26 cellular contexts compared by ENCODE assay signal in the genomic region with DNA sequence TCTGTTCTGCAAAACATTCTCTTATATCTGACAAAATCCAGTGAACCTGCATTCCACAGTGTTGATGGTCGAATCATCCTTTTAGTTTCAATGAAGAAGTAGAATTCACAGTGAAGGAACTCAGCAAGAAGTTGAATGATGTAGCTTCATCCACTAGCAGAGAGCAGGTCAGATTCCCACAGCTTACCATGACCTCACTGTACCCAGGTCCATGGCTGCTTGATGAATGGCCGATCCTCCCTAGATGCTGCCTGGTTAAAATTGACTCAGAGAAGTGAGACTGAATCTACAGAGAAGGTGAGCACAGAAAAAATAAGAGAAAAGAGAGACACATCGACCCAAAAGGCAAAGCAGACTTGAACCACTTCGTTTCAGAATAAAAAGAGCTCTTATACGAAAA.
DNase-seq lines count a peak whose midpoint lies in the region; FAIRE-seq and TF ChIP-seq lines count a peak whose summit lies in the region.
"Had no signal": no experiment of that assay in that cellular context is flagged by ENCODE, and none has a peak within 500 bp of the region (broad histone marks: within the 10 kb centered on the region; RNA-seq: fewer than 3 reads in every experiment).

No MANE protein-coding gene starts in this region.

- no peaks in the 10 kb centered on the region for H3K36me3 ChIP-seq in prostate gland
- H3K36me3 ChIP-seq: BE2C, MG63 had no signal

- intact Hi-C loops in prostate gland (cut with DNase I), result no loop called here

- no peak for TF ChIP-seq CTCF in progenitor cell of endocrine pancreas (IDR thresholded peaks at IDR 0.05; ENCODE audit: unreplicated experiment)
- no peak for TF ChIP-seq CTCF in prostate gland (IDR thresholded peaks at IDR 0.05)

- no peak overlapping the region for H3K4me3 Mint-ChIP-seq in progenitor cell of endocrine pancreas (ENCODE audit: low read depth)
- H3K4me3 Mint-ChIP-seq: CD14-positive monocyte; CD8-positive, alpha-beta memory T cell had no signal

- FAIRE-seq in H54 (lab: Jason Lieb, UNC) (peak; percentile 91), RCC 7860 (lab: Jason Lieb, UNC) (no peak)
- FAIRE-seq: GM12891, GM19239 had no signal

- no peaks in the 10 kb centered on the region for H3K36me3 Mint-ChIP-seq in progenitor cell of endocrine pancreas (ENCODE audit: insufficient read depth)
- H3K36me3 Mint-ChIP-seq: CD14-positive monocyte had no signal

- no peaks in the 10 kb centered on the region for H3K27me3 Mint-ChIP-seq in progenitor cell of endocrine pancreas
- H3K27me3 Mint-ChIP-seq: CD8-positive, alpha-beta memory T cell had no signal

- H3K4me1 Mint-ChIP-seq in progenitor cell of endocrine pancreas (ENCODE audit: low read depth), result no peaks in the 10 kb centered on the region
- H3K4me1 Mint-ChIP-seq: CD14-positive monocyte; CD8-positive, alpha-beta memory T cell had no signal

- H3K4me1 ChIP-seq in prostate gland (replicated peaks), result no peaks in the 10 kb centered on the region
- H3K4me1 ChIP-seq: BE2C had no signal

- TF ChIP-seq POLR2A in H54 (IDR thresholded peaks at IDR 0.05; ENCODE audit: low read depth, low read length) (no peak), prostate gland (IDR thresholded peaks at IDR 0.05) (no peak)

- no peaks in the 10 kb centered on the region for H3K9me3 ChIP-seq in prostate gland
- H3K9me3 ChIP-seq: BE2C, MG63 had no signal

- 84% methylated on average over 5 of the region's 5 CpGs for WGBS in prostate gland

- H3K27me3 ChIP-seq in prostate gland (replicated peaks; ENCODE audit: insufficient read depth), result no peaks in the 10 kb centered on the region
- H3K27me3 ChIP-seq: BE2C, MG63 had no signal

- no peaks in the 10 kb centered on the region for H3K9me3 Mint-ChIP-seq in progenitor cell of endocrine pancreas (ENCODE audit: low read depth)

- H3K27ac ChIP-seq in prostate gland, result no peak overlapping the region

- no peak overlapping the region for H3K4me3 ChIP-seq in prostate gland
- H3K4me3 ChIP-seq: MG63 had no signal

- H3K27ac Mint-ChIP-seq in progenitor cell of endocrine pancreas, result peak overlapping the region; percentile 6
- H3K27ac Mint-ChIP-seq: CD8-positive, alpha-beta memory T cell had no signal

- DNase-seq in H54 (ENCODE audit: insufficient read length, low spot score), result no peak
- peak; percentile 44 for DNase-seq in RCC 7860 (ENCODE audit: low spot score)
- DNase-seq in iris pigment epithelial cell (ENCODE audit: low read depth), result peak; percentile 39
- no peak for DNase-seq in progenitor cell of endocrine pancreas (ENCODE audit: low spot score, unreplicated experiment)
- no peak for DNase-seq in activated CD4-positive, alpha-beta T cell treated with anti-CD3 and anti-CD28 coated beads, Interleukin-2, amount 50 U/mL, for 4 hours
- DNase-seq in GM19238 (ENCODE audit: insufficient read length, low spot score), result no peak
- DNase-seq in prostate gland (ENCODE audit: low spot score), result no peak
- DNase-seq: ACHN; BE2C; CD8-positive, alpha-beta memory T cell; DMS 273 treated with DMSO at 0.1 percent for 48 hours; DMS79; EL; GDM1; H7; KG1; MG63; NCI-H1105 treated with DMSO at 0.1 percent for 48 hours; NCI-H146; NCI-H1930; NCI-H446 treated with DMSO at 0.1 percent for 48 hours; NCI-H526 treated with DMSO at 0.1 percent for 48 hours; SHP77 treated with DMSO at 0.1 percent for 48 hours had no signal

Comparison
In these comparisons a context has a peak if more than half of its experiments do, and no peak if none do; other contexts are left out.
1. DNase-seq: peak in RCC 7860 (single experiment) and iris pigment epithelial cell (single experiment); none in H54 (single experiment), progenitor cell of endocrine pancreas (single experiment), activated CD4-positive, alpha-beta T cell treated with anti-CD3 and anti-CD28 coated beads, Interleukin-2, amount 50 U/mL, for 4 hours (0 of 2), GM19238 (single experiment) and prostate gland (single experiment).